ENCODE assay signal across 8 cellular contexts in the genomic region with DNA sequence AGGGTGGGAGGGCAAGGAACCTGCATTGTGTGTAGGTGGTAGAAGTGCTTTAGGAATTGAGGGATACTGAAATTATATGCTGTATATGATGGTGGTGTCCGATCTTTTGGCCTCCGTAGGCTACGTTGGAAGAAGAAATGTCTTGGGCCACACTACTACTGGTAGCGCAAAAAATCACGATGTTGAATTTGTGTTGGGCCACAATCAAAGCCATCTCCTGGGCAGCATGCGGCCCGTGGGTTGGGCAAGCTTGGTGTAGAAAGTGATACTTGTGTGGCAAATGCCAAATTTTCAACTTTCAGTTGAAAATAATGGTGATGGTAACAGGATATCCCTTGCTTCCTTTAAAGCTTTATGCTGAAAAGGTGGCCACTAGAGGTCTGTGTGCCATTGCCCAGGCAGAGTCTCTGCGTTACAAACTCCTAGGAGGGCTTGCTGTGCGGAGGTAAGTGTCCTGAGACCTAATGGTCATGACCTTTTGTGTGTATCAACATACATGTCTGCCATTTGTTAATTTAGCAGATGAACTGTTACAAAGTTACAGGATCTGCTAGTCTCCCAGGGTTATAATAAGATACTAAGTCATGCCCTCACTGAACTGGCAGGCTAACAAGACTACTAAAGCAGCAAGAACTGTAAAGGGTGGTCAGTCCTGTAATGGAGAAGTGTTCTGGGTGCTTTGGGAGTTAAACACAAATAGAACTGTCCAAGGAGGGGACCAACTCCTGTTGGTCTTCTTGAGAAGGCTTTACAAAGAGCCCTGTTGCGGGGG. TPM values are rescaled to one million over a fixed set of nuclear protein-coding genes. Genes with fewer than 3 reads are reported as not detected.
DNase-seq lines count a peak whose midpoint lies in the region; ATAC-seq and TF ChIP-seq lines count a peak whose summit lies in the region.

No MANE protein-coding gene starts in this region.

- H3K4me3 Mint-ChIP-seq in H9: peak overlapping the region; percentile 97 to 99
- peak overlapping the region; percentile 94 for H3K4me3 Mint-ChIP-seq in activated naive CD8-positive, alpha-beta T cell treated with anti-CD3 and anti-CD28 coated beads for 36 hours
- H3K4me3 Mint-ChIP-seq in immature natural killer cell: peak overlapping the region; percentile 20 to 97 (median 54)

- no peak overlapping the region for H2BK120ac ChIP-seq in H9 (ENCODE audit: low read depth, low read length, poor library complexity, severe bottlenecking)

- no peak overlapping the region for H3K23ac ChIP-seq in H9 (ENCODE audit: insufficient read length, low read depth, low read length)

- H3K4ac ChIP-seq in H9 (ENCODE audit: low read depth, low read length): no peak overlapping the region

- H2BK12ac ChIP-seq in H9 (ENCODE audit: insufficient read length, low read depth, low read length): no peak overlapping the region

- no peak overlapping the region for H3K18ac ChIP-seq in H9 (ENCODE audit: insufficient read length, low read depth, low read length)

- no peaks in the 10 kb centered on the region; the same call in 1 of the 2 replicates for H3K27me3 Mint-ChIP-seq in H9 (ENCODE audit: low read depth)
- H3K27me3 Mint-ChIP-seq in activated naive CD8-positive, alpha-beta T cell treated with anti-CD3 and anti-CD28 coated beads for 36 hours: peaks cover 4% of the 10 kb centered on the region
- H3K27me3 Mint-ChIP-seq in immature natural killer cell (ENCODE audit: low read depth in 3 of 3): peaks cover 0 to 3% (median 3%) of the 10 kb centered on the region in 3 donors

- peak overlapping the region; percentile 75 for H3K4me2 ChIP-seq in H9 (ENCODE audit: insufficient read depth, insufficient read length, low read length)

- H3K27me3 ChIP-seq in H9 (ENCODE audit: insufficient read depth, low read length) (no peaks in the 10 kb centered on the region), right atrium auricular region (no peaks in the 10 kb centered on the region)

- ATAC-seq in GM21825 (IDR thresholded peaks at IDR 0.05; ENCODE audit: unreplicated experiment): no peak

- no peak overlapping the region for H2BK5ac ChIP-seq in H9 (ENCODE audit: insufficient read length, low read length)

- no peak overlapping the region for H3K14ac ChIP-seq in H9 (ENCODE audit: insufficient read depth, low read length)

- H4K5ac ChIP-seq in H9 (ENCODE audit: insufficient read length, low read depth, low read length): no peak overlapping the region

- H3K9ac ChIP-seq in H9 (ENCODE audit: extremely low read depth, insufficient read length, low read length): peak overlapping the region; percentile 9

- H3K79me1 ChIP-seq in H9 (ENCODE audit: insufficient read depth, low read depth, low read length, poor library complexity, severe bottlenecking): peaks cover 11% of the 10 kb centered on the region

- peaks cover 9% of the 10 kb centered on the region for H3K23me2 ChIP-seq in H9 (ENCODE audit: insufficient read length, low read depth, low read length, poor library complexity, severe bottlenecking)

- no peak overlapping the region for H2AK5ac ChIP-seq in H9 (ENCODE audit: insufficient read length, low read length)

- H3K9me3 ChIP-seq in H9 (ENCODE audit: control insufficient read depth, low read depth, low read length): no peaks in the 10 kb centered on the region
- H3K9me3 ChIP-seq in right atrium auricular region: no peaks in the 10 kb centered on the region

- H3K36me3 Mint-ChIP-seq in H9 (ENCODE audit: insufficient read depth in 1 of 3, low read depth in 3 of 3) (peaks cover 75 to 79% (median 77%) of the 10 kb centered on the region in 3 experiments), immature natural killer cell (peaks cover 12 to 49% (median 27%) of the 10 kb centered on the region in 3 donors)
- H3K36me3 Mint-ChIP-seq in activated naive CD8-positive, alpha-beta T cell treated with anti-CD3 and anti-CD28 coated beads for 36 hours: peaks cover 75% of the 10 kb centered on the region

- H3K27ac ChIP-seq in H9 (ENCODE audit: insufficient read length, low read depth, low read length) (no peak overlapping the region), right atrium auricular region (no peak overlapping the region)

- no peak overlapping the region for H3T11ph ChIP-seq in H9 (ENCODE audit: low read length)

- H2AFZ ChIP-seq in H9 (ENCODE audit: low read length): no peak overlapping the region

- DNase-seq in AG09309 (ENCODE audit: low read depth) (no peak), H9 (no peak), immature natural killer cell (no peak), retina (no peak), right atrium auricular region (ENCODE audit: low spot score) (no peak), C1 segment of cervical spinal cord (lab: John Stamatoyannopoulos, UW) (no peak)
- no peak for DNase-seq in activated naive CD8-positive, alpha-beta T cell treated with anti-CD3 and anti-CD28 coated beads for 36 hours

- no peak overlapping the region for H2BK15ac ChIP-seq in H9 (ENCODE audit: low read depth, low read length)

- peaks cover 63% of the 10 kb centered on the region for H3K36me3 ChIP-seq in right atrium auricular region

- WGBS in H9 (ENCODE audit: extremely low coverage, insufficient read length, low lambda C conversion rate): no CpG with 5 or more reads among the region's 10 CpGs

- peaks cover 4 to 6% of the 10 kb centered on the region in 2 experiments; a peak in 3 of 5 replicates for H3K9me3 Mint-ChIP-seq in H9
- no peaks in the 10 kb centered on the region for H3K9me3 Mint-ChIP-seq in activated naive CD8-positive, alpha-beta T cell treated with anti-CD3 and anti-CD28 coated beads for 36 hours
- H3K9me3 Mint-ChIP-seq in immature natural killer cell: no peaks in the 10 kb centered on the region

- H4K91ac ChIP-seq in H9 (ENCODE audit: insufficient read length, low read depth, low read length): no peak overlapping the region

- H2BK20ac ChIP-seq in H9 (ENCODE audit: low read depth, low read length, poor library complexity, severe bottlenecking): no peak overlapping the region

- no peaks in the 10 kb centered on the region; the same call in 1 of the 2 replicates for H3K4me1 ChIP-seq in H9 (ENCODE audit: insufficient read depth, low read length)
- H3K4me1 ChIP-seq in right atrium auricular region: peaks cover 0 to 31% of the 10 kb centered on the region in 2 donors

- H4K20me1 ChIP-seq in H9 (ENCODE audit: control insufficient read depth, insufficient read depth, insufficient read length): peaks cover 3% of the 10 kb centered on the region

- no peak overlapping the region for H3K56ac ChIP-seq in H9 (ENCODE audit: insufficient read length, low read depth, low read length)

- H3K4me1 Mint-ChIP-seq in H9 (peaks cover 22 to 35% of the 10 kb centered on the region in 2 experiments), immature natural killer cell (peaks cover 42 to 77% of the 10 kb centered on the region in 2 donors)
- H3K4me1 Mint-ChIP-seq in activated naive CD8-positive, alpha-beta T cell treated with anti-CD3 and anti-CD28 coated beads for 36 hours: peaks cover 50% of the 10 kb centered on the region

- H3K27ac Mint-ChIP-seq in H9 (peak overlapping the region; percentile 16 to 91 (median 74); a peak in 5 of 7 replicates), immature natural killer cell (peak overlapping the region; percentile 43 to 96 (median 60))
- peak overlapping the region; percentile 97 for H3K27ac Mint-ChIP-seq in activated naive CD8-positive, alpha-beta T cell treated with anti-CD3 and anti-CD28 coated beads for 36 hours

- H3K4me3 ChIP-seq in AG09309 (ENCODE audit: control insufficient read depth, low read depth, low read length) (peak overlapping the region; percentile 15), right atrium auricular region (no peak overlapping the region)

- TF ChIP-seq CTCF in AG09309 (IDR thresholded peaks at IDR 0.05; ENCODE audit: control insufficient read depth, insufficient read depth, low read depth, low read length, missing control alignments) (no peak), H9 (conservative IDR thresholded peaks at IDR 0.05) (peak; percentile 25; the same call in 1 of the 3 replicates), right atrium auricular region (IDR thresholded peaks at IDR 0.05) (no peak)

- H3K79me2 ChIP-seq in H9 (ENCODE audit: insufficient read depth, low read length): peaks cover 34% of the 10 kb centered on the region

- no peak overlapping the region for H4K8ac ChIP-seq in H9 (replicated peaks; ENCODE audit: insufficient read length, low read depth, low read length)

RNA-seq across cellular contexts. Expression of a gene that starts 2.9 kb away (rescaled TPM):
- total RNA-seq in H9 (2021) (3,765 and 3,814 TPM in 2 replicates), right atrium auricular region (100 to 1,000 TPM; 391 to 983 TPM)
- 1,000 to 10,000 TPM; 4,132 to 4,264 TPM for total RNA-seq in activated naive CD8-positive, alpha-beta T cell treated with anti-CD3 and anti-CD28 coated beads for 36 hours
- 1,000 to 10,000 TPM; 2,605 to 4,768 (median 2,974) TPM for polyA plus RNA-seq in immature natural killer cell

RNA-seq across cellular contexts. Expression of a gene that starts 30.8 kb away (rescaled TPM):
- total RNA-seq in H9 (2021) (0.72 and 0.83 TPM in 2 replicates), right atrium auricular region (1 to 10 TPM in 1 of 2 donors, under 1 TPM in 1; 0.20 to 1.4 TPM)
- total RNA-seq in activated naive CD8-positive, alpha-beta T cell treated with anti-CD3 and anti-CD28 coated beads for 36 hours: under 1 TPM; 0.21 to 0.58 TPM
- 1 to 10 TPM in 1 of 3 donors, under 1 TPM in 1, not detected in 1; 0.41 to 1.6 TPM for polyA plus RNA-seq in immature natural killer cell

RNA-seq across cellular contexts. Expression of a gene that starts 50.7 kb away (rescaled TPM):
- total RNA-seq in H9 (2021): 20.6 and 22.1 TPM in 2 replicates
- 10 to 100 TPM; 25.6 to 26.3 TPM for total RNA-seq in activated naive CD8-positive, alpha-beta T cell treated with anti-CD3 and anti-CD28 coated beads for 36 hours
- polyA plus RNA-seq in immature natural killer cell: 10 to 100 TPM; 28.7 to 51.1 (median 41.5) TPM
- 10 to 100 TPM; 19.4 to 22.9 TPM for total RNA-seq in right atrium auricular region
